ENCODE assay signal across 1 cellular context in genomic region chr11:6612008-6612815, GRCh38.
TF ChIP-seq lines count a peak whose summit lies in the region.

TAF10 (minus strand) TSS chr11:6612216; CDS start chr11:6612189, 27 bp downstream.

TF ChIP-seq in K562, 482 proteins besides CTCF, POLR2A, EP300 and RAD21 (continued from another document and continues in another):
- TF ChIP-seq ZFP91 (CRISPR knock-in tag; IDR thresholded peaks at IDR 0.05) (peak; percentile 24; the same call in 1 of the 2 replicates), POLR3A (IDR thresholded peaks at IDR 0.05; ENCODE audit: borderline replicate concordance, extremely low read depth, insufficient read depth, insufficient read length) (no peak), KHSRP (IDR thresholded peaks at IDR 0.05) (peak; percentile 62; the same call in 1 of the 2 replicates), ZNF12 (CRISPR knock-in tag; IDR thresholded peaks at IDR 0.05) (peak; percentile 86; the same call in 1 of the 2 replicates), MBD2 (IDR thresholded peaks at IDR 0.05; ENCODE audit: borderline replicate concordance, low read depth) (peak; percentile 60), NFIC (IDR thresholded peaks at IDR 0.05) (peak; percentile 26; the same call in 1 of the 2 replicates), CREBBP (IDR thresholded peaks at IDR 0.05; ENCODE audit: low read depth, low read length) (no peak), WHSC1 (IDR thresholded peaks at IDR 0.05; ENCODE audit: low read length) (no peak), TAF1 (IDR thresholded peaks at IDR 0.05; ENCODE audit: control insufficient read depth, extremely low read depth, insufficient read depth, low read length, severe bottlenecking) (peak; percentile 93), TOE1 (IDR thresholded peaks at IDR 0.05; ENCODE audit: borderline replicate concordance) (peak; percentile 70), TOE1 (CRISPR knock-in tag; IDR thresholded peaks at IDR 0.05; ENCODE audit: borderline replicate concordance, low read depth) (peak; percentile 39; the same call in 1 of the 2 replicates), ZNF398 (CRISPR knock-in tag; IDR thresholded peaks at IDR 0.05) (no peak), SAP30 (IDR thresholded peaks at IDR 0.05; ENCODE audit: borderline replicate concordance, insufficient read depth, low read depth, low read length, poor library complexity, severe bottlenecking) (no peak), SP2 (IDR thresholded peaks at IDR 0.05; ENCODE audit: extremely low read depth, low read depth, low read length, poor library complexity, severe bottlenecking) (no peak), PHF21A (IDR thresholded peaks at IDR 0.05; ENCODE audit: borderline replicate concordance, low read depth) (no peak), ZBTB8A (IDR thresholded peaks at IDR 0.05; ENCODE audit: partially characterized antibody) (no peak), ZNF24 (IDR thresholded peaks at IDR 0.05) (peak; percentile 91), ATF6 (CRISPR knock-in tag; IDR thresholded peaks at IDR 0.05) (no peak; the same call in 1 of the 2 replicates), ZNF609 (CRISPR knock-in tag; IDR thresholded peaks at IDR 0.05; ENCODE audit: borderline replicate concordance) (peak; percentile 96), ZNF644 (tag; IDR thresholded peaks at IDR 0.05; ENCODE audit: low read depth) (no peak; the same call in 1 of the 2 replicates), NFE2L1 (tag; IDR thresholded peaks at IDR 0.05; ENCODE audit: borderline replicate concordance, low read depth) (no peak), GATAD2B (IDR thresholded peaks at IDR 0.05; ENCODE audit: borderline replicate concordance) (peak; percentile 94), MCM5 (IDR thresholded peaks at IDR 0.05; ENCODE audit: low read depth) (no peak), ELF4 (CRISPR knock-in tag; IDR thresholded peaks at IDR 0.05) (peak; percentile 92), NFE2 (IDR thresholded peaks at IDR 0.05; ENCODE audit: low read depth) (0 out of 2 replicates have a peak, but pooled peaks have one; percentile 3), NR3C1 (CRISPR knock-in tag; IDR thresholded peaks at IDR 0.05) (no peak), HDGF (IDR thresholded peaks at IDR 0.05) (no peak), ZBTB9 (CRISPR knock-in tag; IDR thresholded peaks at IDR 0.05) (peak; percentile 39; the same call in 1 of the 2 replicates), ZNF23 (CRISPR knock-in tag; IDR thresholded peaks at IDR 0.05) (no peak), ZBTB49 (CRISPR knock-in tag; IDR thresholded peaks at IDR 0.05; ENCODE audit: borderline replicate concordance) (no peak), ZNF3 (CRISPR knock-in tag; IDR thresholded peaks at IDR 0.05) (no peak), TEAD1 (CRISPR knock-in tag; IDR thresholded peaks at IDR 0.05) (peak; percentile 82 to 88; a peak in 3 of 4 replicates), ASH1L (IDR thresholded peaks at IDR 0.05; ENCODE audit: borderline replicate concordance, low read depth, partially characterized antibody) (peak; percentile 40), HMG20B (CRISPR knock-in tag; IDR thresholded peaks at IDR 0.05) (no peak), TRIM24 (IDR thresholded peaks at IDR 0.05) (peak in 1 of 2 experiments; percentile 41; a peak in 1 of 4 replicates)
- TF ChIP-seq, protein P1, sequence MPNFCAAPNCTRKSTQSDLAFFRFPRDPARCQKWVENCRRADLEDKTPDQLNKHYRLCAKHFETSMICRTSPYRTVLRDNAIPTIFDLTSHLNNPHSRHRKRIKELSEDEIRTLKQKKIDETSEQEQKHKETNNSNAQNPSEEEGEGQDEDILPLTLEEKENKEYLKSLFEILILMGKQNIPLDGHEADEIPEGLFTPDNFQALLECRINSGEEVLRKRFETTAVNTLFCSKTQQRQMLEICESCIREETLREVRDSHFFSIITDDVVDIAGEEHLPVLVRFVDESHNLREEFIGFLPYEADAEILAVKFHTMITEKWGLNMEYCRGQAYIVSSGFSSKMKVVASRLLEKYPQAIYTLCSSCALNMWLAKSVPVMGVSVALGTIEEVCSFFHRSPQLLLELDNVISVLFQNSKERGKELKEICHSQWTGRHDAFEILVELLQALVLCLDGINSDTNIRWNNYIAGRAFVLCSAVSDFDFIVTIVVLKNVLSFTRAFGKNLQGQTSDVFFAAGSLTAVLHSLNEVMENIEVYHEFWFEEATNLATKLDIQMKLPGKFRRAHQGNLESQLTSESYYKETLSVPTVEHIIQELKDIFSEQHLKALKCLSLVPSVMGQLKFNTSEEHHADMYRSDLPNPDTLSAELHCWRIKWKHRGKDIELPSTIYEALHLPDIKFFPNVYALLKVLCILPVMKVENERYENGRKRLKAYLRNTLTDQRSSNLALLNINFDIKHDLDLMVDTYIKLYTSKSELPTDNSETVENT (CRISPR knock-in tag; IDR thresholded peaks at IDR 0.05): peak; percentile 81; the same call in 1 of the 2 replicates
- TF ChIP-seq, protein P2, sequence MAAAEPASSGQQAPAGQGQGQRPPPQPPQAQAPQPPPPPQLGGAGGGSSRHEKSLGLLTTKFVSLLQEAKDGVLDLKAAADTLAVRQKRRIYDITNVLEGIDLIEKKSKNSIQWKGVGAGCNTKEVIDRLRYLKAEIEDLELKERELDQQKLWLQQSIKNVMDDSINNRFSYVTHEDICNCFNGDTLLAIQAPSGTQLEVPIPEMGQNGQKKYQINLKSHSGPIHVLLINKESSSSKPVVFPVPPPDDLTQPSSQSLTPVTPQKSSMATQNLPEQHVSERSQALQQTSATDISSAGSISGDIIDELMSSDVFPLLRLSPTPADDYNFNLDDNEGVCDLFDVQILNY (CRISPR knock-in tag; IDR thresholded peaks at IDR 0.05): no peak
- TF ChIP-seq, protein P3, sequence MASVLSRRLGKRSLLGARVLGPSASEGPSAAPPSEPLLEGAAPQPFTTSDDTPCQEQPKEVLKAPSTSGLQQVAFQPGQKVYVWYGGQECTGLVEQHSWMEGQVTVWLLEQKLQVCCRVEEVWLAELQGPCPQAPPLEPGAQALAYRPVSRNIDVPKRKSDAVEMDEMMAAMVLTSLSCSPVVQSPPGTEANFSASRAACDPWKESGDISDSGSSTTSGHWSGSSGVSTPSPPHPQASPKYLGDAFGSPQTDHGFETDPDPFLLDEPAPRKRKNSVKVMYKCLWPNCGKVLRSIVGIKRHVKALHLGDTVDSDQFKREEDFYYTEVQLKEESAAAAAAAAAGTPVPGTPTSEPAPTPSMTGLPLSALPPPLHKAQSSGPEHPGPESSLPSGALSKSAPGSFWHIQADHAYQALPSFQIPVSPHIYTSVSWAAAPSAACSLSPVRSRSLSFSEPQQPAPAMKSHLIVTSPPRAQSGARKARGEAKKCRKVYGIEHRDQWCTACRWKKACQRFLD (CRISPR knock-in tag; IDR thresholded peaks at IDR 0.05): no peak; the same call in 1 of the 2 replicates
- TF ChIP-seq, protein P4, sequence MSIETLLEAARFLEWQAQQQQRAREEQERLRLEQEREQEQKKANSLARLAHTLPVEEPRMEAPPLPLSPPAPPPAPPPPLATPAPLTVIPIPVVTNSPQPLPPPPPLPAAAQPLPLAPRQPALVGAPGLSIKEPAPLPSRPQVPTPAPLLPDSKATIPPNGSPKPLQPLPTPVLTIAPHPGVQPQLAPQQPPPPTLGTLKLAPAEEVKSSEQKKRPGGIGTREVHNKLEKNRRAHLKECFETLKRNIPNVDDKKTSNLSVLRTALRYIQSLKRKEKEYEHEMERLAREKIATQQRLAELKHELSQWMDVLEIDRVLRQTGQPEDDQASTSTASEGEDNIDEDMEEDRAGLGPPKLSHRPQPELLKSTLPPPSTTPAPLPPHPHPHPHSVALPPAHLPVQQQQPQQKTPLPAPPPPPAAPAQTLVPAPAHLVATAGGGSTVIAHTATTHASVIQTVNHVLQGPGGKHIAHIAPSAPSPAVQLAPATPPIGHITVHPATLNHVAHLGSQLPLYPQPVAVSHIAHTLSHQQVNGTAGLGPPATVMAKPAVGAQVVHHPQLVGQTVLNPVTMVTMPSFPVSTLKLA (conservative IDR thresholded peaks at IDR 0.05): peak; percentile 69 to 76; a peak in 3 of 4 replicates
